1 cellular context compared by ENCODE assay signal in genomic region chr11:64039012-64039665, GRCh38.
TF ChIP-seq lines count a peak whose summit lies in the region.

No MANE protein-coding gene starts in this region.

TF ChIP-seq in H1, 55 proteins besides CTCF, POLR2A, EP300 and RAD21 (continued from another document):
- TF ChIP-seq HDAC6 (IDR thresholded peaks at IDR 0.05; ENCODE audit: low read depth, low read length) = no peak
- TF ChIP-seq SIN3A (conservative IDR thresholded peaks at IDR 0.05 in 1 of 2, IDR thresholded peaks at IDR 0.05 in 1 of 2; ENCODE audit: low read depth in 1 of 2, low read length in 2 of 2) = no peak
- no peak for TF ChIP-seq TCF12 (IDR thresholded peaks at IDR 0.05; ENCODE audit: low read depth, low read length)
- TF ChIP-seq CBX8 (IDR thresholded peaks at IDR 0.05; ENCODE audit: borderline replicate concordance, low read depth, low read length) = no peak
- no peak for TF ChIP-seq RFX5 (IDR thresholded peaks at IDR 0.05; ENCODE audit: borderline replicate concordance, low read depth, low read length)
